ENCODE assay signal across 1 cellular context in genomic region chr3:129123314-129124060, GRCh38.
TF ChIP-seq lines count a peak whose summit lies in the region.

No MANE protein-coding gene starts in this region.

TF ChIP-seq in HepG2, 621 proteins besides CTCF, POLR2A, EP300 and RAD21 (continued from another document and continues in another):
- TF ChIP-seq ZNF362 (CRISPR knock-in tag; IDR thresholded peaks at IDR 0.05; ENCODE audit: borderline replicate concordance) (no peak), ZBED4 (CRISPR knock-in tag; IDR thresholded peaks at IDR 0.05; ENCODE audit: borderline replicate concordance) (no peak), ARNT2 (CRISPR knock-in tag; IDR thresholded peaks at IDR 0.05; ENCODE audit: low read depth) (no peak), ASH2L (IDR thresholded peaks at IDR 0.05; ENCODE audit: insufficient read length, low read depth, low read length) (peak; percentile 32), RXRA (CRISPR knock-in tag; IDR thresholded peaks at IDR 0.05) (0 out of 2 replicates have a peak, but pooled peaks have one; percentile 30), ZNF18 (CRISPR knock-in tag; IDR thresholded peaks at IDR 0.05; ENCODE audit: insufficient replicate concordance) (no peak), ZNF564 (CRISPR knock-in tag; IDR thresholded peaks at IDR 0.05) (0 out of 2 replicates have a peak, but pooled peaks have one; percentile 73), ZHX1 (CRISPR knock-in tag; IDR thresholded peaks at IDR 0.05; ENCODE audit: low read depth) (no peak), ZNF574 (CRISPR knock-in tag; IDR thresholded peaks at IDR 0.05) (peak; percentile 48), SP2 (CRISPR knock-in tag; IDR thresholded peaks at IDR 0.05) (no peak), LCORL (IDR thresholded peaks at IDR 0.05) (no peak), LCORL (CRISPR knock-in tag; IDR thresholded peaks at IDR 0.05) (peak; percentile 89), TAF1 (CRISPR knock-in tag; IDR thresholded peaks at IDR 0.05) (peak; percentile 46), ETS1 (CRISPR knock-in tag; IDR thresholded peaks at IDR 0.05) (no peak), ZNF501 (CRISPR knock-in tag; IDR thresholded peaks at IDR 0.05) (0 out of 2 replicates have a peak, but pooled peaks have one; percentile 12), MIER2 (CRISPR knock-in tag; IDR thresholded peaks at IDR 0.05) (0 out of 2 replicates have a peak, but pooled peaks have one; percentile 30), FOXP4 (CRISPR knock-in tag; IDR thresholded peaks at IDR 0.05) (peak; percentile 46), ARID2 (CRISPR knock-in tag; IDR thresholded peaks at IDR 0.05; ENCODE audit: borderline replicate concordance) (no peak), SNRNP70 (IDR thresholded peaks at IDR 0.05; ENCODE audit: low read depth, low read length) (no peak), RFX1 (IDR thresholded peaks at IDR 0.05) (no peak), ARID4A (CRISPR knock-in tag; IDR thresholded peaks at IDR 0.05; ENCODE audit: borderline replicate concordance) (peak; percentile 26; the same call in 1 of the 2 replicates), PCBP1 (IDR thresholded peaks at IDR 0.05; ENCODE audit: borderline replicate concordance, low read depth, low read length) (no peak), BCL3 (CRISPR knock-in tag; IDR thresholded peaks at IDR 0.05) (0 out of 2 replicates have a peak, but pooled peaks have one; percentile 37), ZNF781 (CRISPR knock-in tag; IDR thresholded peaks at IDR 0.05; ENCODE audit: borderline replicate concordance, not compliant biosample characterization) (no peak), ZNF639 (CRISPR knock-in tag; conservative IDR thresholded peaks at IDR 0.05) (no peak), E2F5 (CRISPR knock-in tag; conservative IDR thresholded peaks at IDR 0.05) (no peak)
